ENCODE assay signal across 7 cellular contexts in the genomic region with DNA sequence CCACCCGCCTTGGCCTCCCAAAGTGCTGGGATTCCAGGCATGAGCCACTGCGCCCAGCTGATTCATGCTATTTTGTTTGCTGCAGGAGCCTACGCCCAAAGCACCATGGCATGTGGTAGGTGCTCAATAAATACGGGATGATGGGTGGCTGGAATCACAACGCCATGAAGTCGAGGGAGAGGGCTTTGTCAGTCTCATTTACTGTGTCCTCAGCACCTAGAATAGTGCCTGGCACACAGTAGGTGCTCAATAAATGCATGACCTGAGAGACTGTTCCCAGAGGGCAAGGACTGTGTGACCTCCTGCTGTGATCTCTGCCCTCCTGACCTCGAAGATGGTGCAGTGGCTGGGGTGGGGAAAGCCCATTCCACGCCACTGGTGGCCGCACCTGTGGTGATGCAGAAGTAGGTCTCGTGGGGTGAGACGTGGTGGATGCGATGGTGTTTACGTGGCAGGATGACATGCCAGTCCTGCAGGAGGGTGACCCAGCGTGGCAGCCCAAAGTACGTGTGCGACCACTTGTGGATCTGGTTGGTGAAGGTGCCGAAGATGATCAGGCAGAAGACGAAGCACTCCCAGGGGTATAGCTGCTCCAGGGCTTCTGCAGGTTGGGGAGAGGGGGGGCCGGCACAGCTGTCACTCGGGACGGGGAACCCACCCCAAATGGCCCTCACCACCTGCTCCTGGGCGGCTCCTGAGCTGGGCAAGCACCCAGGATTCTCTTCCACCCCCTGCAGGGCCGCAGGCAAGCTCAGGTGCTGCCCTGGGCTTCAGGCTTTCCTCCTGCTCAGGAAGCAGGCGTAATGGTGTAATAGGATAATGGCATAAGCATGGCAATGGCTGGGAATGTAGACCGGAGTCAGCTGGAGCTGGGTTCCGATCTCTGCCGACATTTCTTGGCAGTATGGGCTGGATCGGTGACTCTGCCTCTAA.
"Had no signal": no experiment of that assay in that cellular context is flagged by ENCODE, and none has a peak within 500 bp of the region (broad histone marks: within the 10 kb centered on the region; RNA-seq: fewer than 3 reads in every experiment).

No MANE protein-coding gene starts in this region.

- ATAC-seq: activated CD4-positive, CD25-positive, alpha-beta regulatory T cell treated with anti-CD3 and anti-CD28 coated beads, Interleukin-2, amount 50 U/mL, for 24 hours; stimulated activated memory B cell treated with anti-CD40 and anti-IgM and Interleukin-4, amounts not matched to agents 10 μg/mL and 1 μg/mL and 100 μg/mL, for 72 hours had no signal

- H3K27me3 Mint-ChIP-seq: stimulated activated memory B cell treated with anti-CD40 and anti-IgM and Interleukin-4, amounts not matched to agents 10 μg/mL and 1 μg/mL and 100 μg/mL, for 72 hours had no signal

- DNase-seq: activated naive CD4-positive, alpha-beta T cell treated with anti-CD3 and anti-CD28 coated beads, Interleukin-2, amount 50 U/mL, for 16 hours; colonic mucosa; trophoblast cell had no signal

- FAIRE-seq: pancreas had no signal

- H3K9me3 Mint-ChIP-seq: activated T-helper 2 cell treated with anti-CD3 and anti-CD28 coated beads, Interferon-gamma antibody, Interleukin-2, Interleukin-4, amounts not matched to agents 10 μg/mL and 5 μg/mL and 100 μg/mL, durations not matched to agents 14 hours and 24 hours and 36 hours; stimulated activated memory B cell treated with anti-CD40 and anti-IgM and Interleukin-4, amounts not matched to agents 10 μg/mL and 1 μg/mL and 100 μg/mL, for 72 hours had no signal

- H3K4me3 Mint-ChIP-seq: stimulated activated memory B cell treated with anti-CD40 and anti-IgM and Interleukin-4, amounts not matched to agents 10 μg/mL and 1 μg/mL and 100 μg/mL, for 72 hours had no signal
